In genomic region chr3:16769525-16769924, GRCh38 we compare ENCODE assay signal across 18 cellular contexts.
A peak's percentile ranks its signal among the peaks of the same experiment; 100 is the strongest.
DNase-seq lines count a peak whose midpoint lies in the region; ATAC-seq and TF ChIP-seq lines count a peak whose summit lies in the region.
"Had no signal": no experiment of that assay in that cellular context is flagged by ENCODE, and none has a peak within 500 bp of the region (broad histone marks: within the 10 kb centered on the region; RNA-seq: fewer than 3 reads in every experiment).

No MANE protein-coding gene starts in this region.

- H4K20me1 ChIP-seq in PC-9 (ENCODE audit: insufficient read depth) = no peaks in the 10 kb centered on the region

- DNase-seq in PC-9 (no peak), right cardiac atrium (no peak), psoas muscle (no peak), A172 (ENCODE audit: low spot score) (no peak), OCI-M1 (lab: John Stamatoyannopoulos, UW) (no peak), left colon (no peak)
- DNase-seq: CD4-positive, CD25-positive, alpha-beta regulatory T cell; COR-L47; DMS79; Kasumi-1; NCI-H1694; NCI-H2081 treated with DMSO at 0.1 percent for 48 hours; NCI-H2171 treated with DMSO at 0.1 percent for 48 hours; NCI-H446 treated with DMSO at 0.1 percent for 48 hours; NCI-H526 treated with DMSO at 0.1 percent for 48 hours had no signal

- WGBS in HUES64 = 97% methylated on average over 4 of the region's 4 CpGs
- WGBS in right cardiac atrium = 67% methylated on average over 4 of the region's 4 CpGs
- WGBS in psoas muscle, 3 donors = 45 to 60% (median 57%) methylated on average over 4 of the region's 4 CpGs

- H3K4me2 ChIP-seq in PC-9 = peak overlapping the region; percentile 35

- no peaks in the 10 kb centered on the region for H3K36me3 ChIP-seq in HUES64 (ENCODE audit: insufficient read depth, low read length)
- H3K36me3 ChIP-seq in PC-9 (ENCODE audit: low read depth) = no peaks in the 10 kb centered on the region
- H3K36me3 ChIP-seq in psoas muscle (ENCODE audit: insufficient read depth in 1 of 2, low read depth in 1 of 2) = no peaks in the 10 kb centered on the region
- H3K36me3 ChIP-seq: SJCRH30 had no signal

- H3K9me2 ChIP-seq in PC-9 (ENCODE audit: insufficient read depth) = no peaks in the 10 kb centered on the region

- TF ChIP-seq CTCF in PC-9 (conservative IDR thresholded peaks at IDR 0.05) (no peak), psoas muscle (IDR thresholded peaks at IDR 0.05) (no peak)

- no peak for ATAC-seq in right cardiac atrium
- ATAC-seq in psoas muscle = peak in 1 of 4 donors; percentile 2
- no peak for ATAC-seq in left colon
- ATAC-seq: Panc1 had no signal

- peaks cover 27% of the 10 kb centered on the region for H3K4me1 ChIP-seq in HUES64 (ENCODE audit: insufficient read depth, low read length)
- H3K4me1 ChIP-seq in PC-9 (replicated peaks; ENCODE audit: insufficient read depth) = peaks cover 26% of the 10 kb centered on the region
- peaks cover 11% of the 10 kb centered on the region for H3K4me1 ChIP-seq in right cardiac atrium (ENCODE audit: control insufficient read depth, insufficient read depth, low read length)
- H3K4me1 ChIP-seq in psoas muscle = peaks cover 33% of the 10 kb centered on the region
- H3K4me1 ChIP-seq: SJCRH30 had no signal

- no TSS peak for BruUV-seq in PC-9 (replicated peaks; lab: Mats Ljungman, UMichigan)

- H2AFZ ChIP-seq in PC-9 = no peak overlapping the region; the same call in 1 of the 2 replicates

- H3F3A ChIP-seq in PC-9 (ENCODE audit: insufficient read depth, low read depth) = no peaks in the 10 kb centered on the region

- H3K9me3 ChIP-seq in HUES64 (ENCODE audit: insufficient read depth, low read depth, low read length) = peaks cover 2% of the 10 kb centered on the region; the same call in 1 of the 2 replicates
- no peaks in the 10 kb centered on the region for H3K9me3 ChIP-seq in PC-9 (ENCODE audit: insufficient read depth, low read depth)
- H3K9me3 ChIP-seq in right cardiac atrium (ENCODE audit: control insufficient read depth, low read length) = no peaks in the 10 kb centered on the region
- H3K9me3 ChIP-seq in psoas muscle = no peaks in the 10 kb centered on the region
- H3K9me3 ChIP-seq: SJCRH30 had no signal

- CTCF ChIA-PET in PC-9 (lab: Charles Lee) = no interaction called here

- H3K9ac ChIP-seq in HUES64 (ENCODE audit: low read depth, low read length) = no peak overlapping the region

- no peaks in the 10 kb centered on the region for H3K79me2 ChIP-seq in PC-9 (ENCODE audit: low read depth)

- H3K27me3 ChIP-seq in HUES64 (ENCODE audit: insufficient read depth, low read length) = no peaks in the 10 kb centered on the region
- no peaks in the 10 kb centered on the region for H3K27me3 ChIP-seq in PC-9 (ENCODE audit: insufficient read depth, low read depth)
- H3K27me3 ChIP-seq in right cardiac atrium (ENCODE audit: control insufficient read depth, insufficient read depth) = no peaks in the 10 kb centered on the region
- no peaks in the 10 kb centered on the region for H3K27me3 ChIP-seq in psoas muscle (ENCODE audit: insufficient read depth in 3 of 3, low read length in 2 of 3)
- H3K27me3 ChIP-seq: SJCRH30 had no signal

- H3K27ac ChIP-seq in HUES64 (ENCODE audit: low read depth, low read length) (peak overlapping the region; percentile 5; the same call in 1 of the 2 replicates), PC-9 (no peak overlapping the region), right cardiac atrium (ENCODE audit: low read length) (peak overlapping the region; percentile 80), psoas muscle (peak overlapping the region; percentile 71)
- H3K27ac ChIP-seq: SJCRH30 had no signal

- POLR2A ChIA-PET in PC-9 (lab: Charles Lee; ENCODE audit: unreplicated experiment) = no interaction called here

- intact Hi-C loops in PC-9 (cut with micrococcal nuclease; ENCODE audit: unreplicated experiment) = no loop called here
- intact Hi-C loops in right cardiac atrium (cut with DNase I) = no loop called here
- intact Hi-C loops in psoas muscle (cut with DNase I) = loop anchor here in 1 of 2 donors (5.0 kb wide), 1 partner anchor 68 kb away; no protein-coding TSS in a partner anchor
- intact Hi-C loops in left colon (cut with DNase I, micrococcal nuclease) = no loop called here

- H3K4me3 ChIP-seq in HUES64 (ENCODE audit: low read length) (no peak overlapping the region), PC-9 (no peak overlapping the region), right cardiac atrium (ENCODE audit: low read length) (no peak overlapping the region), psoas muscle (no peak overlapping the region)
- H3K4me3 ChIP-seq: SJCRH30 had no signal
